In genomic region chr12:104201238-104202001, GRCh38 we compare ENCODE assay signal across 8 cellular contexts. TPM values are rescaled to one million over a fixed set of nuclear protein-coding genes. Genes with fewer than 3 reads are reported as not detected.
DNase-seq lines count a peak whose midpoint lies in the region; ATAC-seq, FAIRE-seq and TF ChIP-seq lines count a peak whose summit lies in the region.

No MANE protein-coding gene starts in this region.

- H3K4me1 ChIP-seq in kidney (ENCODE audit: control insufficient read depth in 1 of 2, insufficient read depth in 1 of 2, low read depth in 1 of 2, low read length in 2 of 2) = no peaks in the 10 kb centered on the region

- no peaks in the 10 kb centered on the region for H3K36me3 ChIP-seq in kidney (ENCODE audit: control insufficient read depth in 1 of 2, insufficient read depth in 2 of 2, low read length in 2 of 2)

- no peak for ATAC-seq in HG02973 (IDR thresholded peaks at IDR 0.05; ENCODE audit: unreplicated experiment)

- H3K27ac ChIP-seq in kidney (ENCODE audit: low read depth in 2 of 2, low read length in 2 of 2) = no peak overlapping the region

- no peak overlapping the region for H3K4me3 ChIP-seq in GM12865 (ENCODE audit: low read depth, low read length)
- no peak overlapping the region for H3K4me3 ChIP-seq in cardiac fibroblast (replicated peaks in 1 of 2; ENCODE audit: low read depth in 2 of 2, low read length in 2 of 2)
- no peak overlapping the region for H3K4me3 ChIP-seq in kidney (ENCODE audit: low read length in 2 of 2)

- intact Hi-C loops in kidney (cut with DNase I) = no loop called here

- no peak overlapping the region for H3K9ac ChIP-seq in kidney (ENCODE audit: low read length in 2 of 2)

- TF ChIP-seq CTCF in GM12865 (IDR thresholded peaks at IDR 0.05; ENCODE audit: insufficient read depth, low read depth, low read length, missing control alignments) = peak; percentile 83
- peak; percentile 87 for TF ChIP-seq CTCF in cardiac fibroblast (IDR thresholded peaks at IDR 0.05; ENCODE audit: low read depth, low read length)
- peak; percentile 97 for TF ChIP-seq CTCF in kidney (IDR thresholded peaks at IDR 0.05; ENCODE audit: borderline replicate concordance, extremely low read depth, insufficient read depth)

- FAIRE-seq in kidney (lab: Jason Lieb, UNC) = peak; percentile 35

- DNase-seq in 8988T (peak; percentile 32), GM12865 (ENCODE audit: low read depth) (peak; percentile 72), NCI-H2081 treated with DMSO at 0.1 percent for 48 hours (lab: John Stamatoyannopoulos, UW) (peak; percentile 24), UCSD-AML1 (lab: John Stamatoyannopoulos, UW; ENCODE audit: unreplicated experiment) (peak; percentile 26), cardiac fibroblast (ENCODE audit: low read depth in 2 of 2) (peak; percentile 81 to 85), kidney (no peak)
- DNase-seq in stimulated activated CD8-positive, alpha-beta memory T cell treated with anti-CD3 and anti-CD28 coated beads, Interleukin-12 subunit alpha, Interleukin-12 subunit beta, amount 100 ng/mL, for 4 hours (ENCODE audit: low read depth) = peak; percentile 6

- no peaks in the 10 kb centered on the region for H3K9me3 ChIP-seq in kidney (ENCODE audit: control insufficient read depth in 1 of 2, low read length in 2 of 2)

RNA-seq across cellular contexts. Expression of gene TXNRD1, which starts 14.2 kb away (rescaled TPM):
- total RNA-seq in kidney = 73.2 TPM
- 45.0 TPM for polyA plus RNA-seq in kidney (ENCODE audit: insufficient read depth, low read depth, low replicate concordance)
